Comparison of ENCODE assay signal across 20 cellular contexts in the genomic region with DNA sequence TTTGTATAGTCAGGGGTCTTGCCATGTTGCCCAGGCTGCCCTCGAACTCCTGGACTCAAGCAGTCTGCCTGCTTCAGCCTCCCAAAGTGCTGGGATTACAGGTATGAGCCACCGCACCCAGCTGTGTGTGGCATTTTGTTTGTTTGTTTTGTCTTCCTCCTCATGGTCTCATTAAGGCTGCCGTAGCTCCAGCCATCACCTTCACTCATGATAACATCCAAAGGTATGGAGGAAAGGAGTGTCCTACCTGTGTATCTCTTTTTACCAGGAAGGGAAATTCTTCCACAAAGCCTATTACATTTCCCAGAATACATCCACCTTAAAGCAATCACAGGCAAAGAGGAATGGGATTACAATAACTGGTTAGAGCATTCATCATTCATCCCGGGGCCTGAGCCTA. TPM values are rescaled to one million over a fixed set of nuclear protein-coding genes. Genes with fewer than 3 reads are reported as not detected.
DNase-seq lines count a peak whose midpoint lies in the region; ATAC-seq, FAIRE-seq and TF ChIP-seq lines count a peak whose summit lies in the region.
"Had no signal": no experiment of that assay in that cellular context is flagged by ENCODE, and none has a peak within 500 bp of the region (broad histone marks: within the 10 kb centered on the region; RNA-seq: fewer than 3 reads in every experiment).

No MANE protein-coding gene starts in this region.

- H3K9me3 Mint-ChIP-seq in activated naive CD8-positive, alpha-beta T cell treated with anti-CD3 and anti-CD28 coated beads, Interleukin-2, amount 50 U/mL, for 24 hours, result no peaks in the 10 kb centered on the region
- H3K9me3 Mint-ChIP-seq: CD4-positive, alpha-beta T cell had no signal

- no peaks in the 10 kb centered on the region for H3K79me2 ChIP-seq in K562 (ENCODE audit: control insufficient read depth, insufficient read depth, low read length)

- H3K4me1 Mint-ChIP-seq in activated naive CD8-positive, alpha-beta T cell treated with anti-CD3 and anti-CD28 coated beads, Interleukin-2, amount 50 U/mL, for 24 hours, result no peaks in the 10 kb centered on the region

- TF ChIP-seq CTCF in HEK293 (tag by site-specific recombination; IDR thresholded peaks at IDR 0.05) (no peak), K562 (IDR thresholded peaks at IDR 0.05 in 2 of 3, conservative IDR thresholded peaks at IDR 0.05 in 1 of 3; ENCODE audit: insufficient read depth in 2 of 3, low read depth in 1 of 3, low read length in 3 of 3) (no peak), esophagus muscularis mucosa (IDR thresholded peaks at IDR 0.05) (no peak)

- H3K4me3 ChIP-seq in HEK293 (ENCODE audit: low read depth, low read length) (no peak overlapping the region), K562 (no peak overlapping the region), esophagus muscularis mucosa (no peak overlapping the region)
- H3K4me3 ChIP-seq: A549; BLaER1 treated with 17β-estradiol and CSF1 and Interleukin-3, amounts not matched to agents 10 nM and 100 nM had no signal

- no peaks in the 10 kb centered on the region for H4K20me1 ChIP-seq in K562 (replicated peaks; ENCODE audit: control insufficient read depth, insufficient read depth, low read length)
- H4K20me1 ChIP-seq: BLaER1 treated with 17β-estradiol and CSF1 and Interleukin-3, amounts not matched to agents 10 nM and 100 nM had no signal

- in situ Hi-C loops in K562 (cut with MboI), result no loop called here

- no peak for ATAC-seq in K562
- ATAC-seq in activated naive CD8-positive, alpha-beta T cell treated with anti-CD3 and anti-CD28 coated beads, Interleukin-2, amount 50 U/mL, for 24 hours, result no peak
- ATAC-seq: A549; CD8-positive, alpha-beta T cell had no signal

- no peak overlapping the region for H3K4me2 ChIP-seq in K562 (ENCODE audit: insufficient read depth, low read length)
- H3K4me2 ChIP-seq: A549; BLaER1 treated with 17β-estradiol and CSF1 and Interleukin-3, amounts not matched to agents 10 nM and 100 nM had no signal

- FAIRE-seq in K562 (lab: Jason Lieb, UNC), result no peak
- FAIRE-seq: A549, D721Med, G401.6, GM12891, GM19239 had no signal

- H3K36me3 Mint-ChIP-seq in activated naive CD8-positive, alpha-beta T cell treated with anti-CD3 and anti-CD28 coated beads, Interleukin-2, amount 50 U/mL, for 24 hours (ENCODE audit: low read depth), result no peaks in the 10 kb centered on the region
- H3K36me3 Mint-ChIP-seq: CD8-positive, alpha-beta T cell had no signal

- POLR2A ChIA-PET in HEK293 (lab: Yijun Ruan, JAX), result no interaction called here
- POLR2A ChIA-PET in K562 (lab: Yijun Ruan, JAX), result interaction anchor here (0.5 kb wide), 1 partner anchor 1690 kb away, joined by 3 read pairs; no protein-coding TSS in a partner anchor

- DNase-seq in K562 (ENCODE audit: extremely low read depth in 1 of 4, low spot score in 3 of 4), result no peak
- DNase-seq in esophagus muscularis mucosa (ENCODE audit: extremely low spot score), result peak; percentile 70
- DNase-seq in T-helper 2 cell, result no peak
- DNase-seq in activated naive CD8-positive, alpha-beta T cell treated with anti-CD3 and anti-CD28 coated beads, Interleukin-2, amount 50 U/mL, for 24 hours, result no peak
- DNase-seq: AML-193; Caco-2; Calu3; CD4-positive, alpha-beta T cell; CD8-positive, alpha-beta T cell; GF-D8 had no signal

- no peak overlapping the region for H3K4me3 Mint-ChIP-seq in activated naive CD8-positive, alpha-beta T cell treated with anti-CD3 and anti-CD28 coated beads, Interleukin-2, amount 50 U/mL, for 24 hours
- H3K4me3 Mint-ChIP-seq: B cell; CD4-positive, alpha-beta T cell; CD8-positive, alpha-beta T cell had no signal

- H3K27me3 ChIP-seq in K562 (ENCODE audit: control insufficient read depth in 2 of 2, insufficient read depth in 2 of 2, low read length in 2 of 2) (peaks cover 34 to 56% of the 10 kb centered on the region in 2 experiments), esophagus muscularis mucosa (no peaks in the 10 kb centered on the region)
- H3K27me3 ChIP-seq: BLaER1 treated with 17β-estradiol and CSF1 and Interleukin-3, amounts not matched to agents 10 nM and 100 nM had no signal

- H3K36me3 ChIP-seq in HEK293 (ENCODE audit: control insufficient read depth in 2 of 2, insufficient read depth in 1 of 2, low read length in 2 of 2), result no peaks in the 10 kb centered on the region
- no peaks in the 10 kb centered on the region for H3K36me3 ChIP-seq in K562 (ENCODE audit: control insufficient read depth, insufficient read depth, low read length)
- H3K36me3 ChIP-seq in esophagus muscularis mucosa, result no peaks in the 10 kb centered on the region
- H3K36me3 ChIP-seq: BLaER1 treated with 17β-estradiol and CSF1 and Interleukin-3, amounts not matched to agents 10 nM and 100 nM had no signal

- no peak for TF ChIP-seq EP300 in K562 (IDR thresholded peaks at IDR 0.05; ENCODE audit: low read length)
- TF ChIP-seq EP300 in esophagus muscularis mucosa (IDR thresholded peaks at IDR 0.05), result no peak

- no peak overlapping the region for H3K9ac ChIP-seq in K562 (ENCODE audit: insufficient read depth in 1 of 2, low read depth in 2 of 2, low read length in 2 of 2)
- H3K9ac ChIP-seq: BLaER1 treated with 17β-estradiol and CSF1 and Interleukin-3, amounts not matched to agents 10 nM and 100 nM had no signal

- intact Hi-C loops in K562 (cut with micrococcal nuclease) (no loop called here), esophagus muscularis mucosa (cut with DNase I) (no loop called here)

- WGBS in K562 (ENCODE audit: insufficient coverage, low coverage, missing lambda C conversion rate), result 5% methylated on average over 4 of the region's 4 CpGs
- 88% methylated on average over 4 of the region's 4 CpGs for WGBS in esophagus muscularis mucosa

- H3K9me3 ChIP-seq in HEK293 (ENCODE audit: control insufficient read depth, insufficient read depth, low read depth, low read length) (no peaks in the 10 kb centered on the region), K562 (replicated peaks; ENCODE audit: control insufficient read depth, insufficient read depth, low read depth, low read length) (no peaks in the 10 kb centered on the region), esophagus muscularis mucosa (no peaks in the 10 kb centered on the region)
- H3K9me3 ChIP-seq: A549, Caco-2 had no signal

- no peak for TF ChIP-seq POLR2A in K562 (conservative IDR thresholded peaks at IDR 0.05)
- TF ChIP-seq POLR2A in esophagus muscularis mucosa (IDR thresholded peaks at IDR 0.05; ENCODE audit: low read depth), result no peak

- H3K27ac Mint-ChIP-seq in activated naive CD8-positive, alpha-beta T cell treated with anti-CD3 and anti-CD28 coated beads, Interleukin-2, amount 50 U/mL, for 24 hours, result no peak overlapping the region
- H3K27ac Mint-ChIP-seq: B cell; CD4-positive, alpha-beta T cell; CD8-positive, alpha-beta T cell had no signal

- H3K27me3 Mint-ChIP-seq in activated naive CD8-positive, alpha-beta T cell treated with anti-CD3 and anti-CD28 coated beads, Interleukin-2, amount 50 U/mL, for 24 hours, result no peaks in the 10 kb centered on the region

- no peak overlapping the region for H3K27ac ChIP-seq in HEK293 (ENCODE audit: extremely low read depth, low read depth, low read length)
- H3K27ac ChIP-seq in K562 (ENCODE audit: extremely low read depth, low read depth, low read length), result no peak overlapping the region
- H3K27ac ChIP-seq in esophagus muscularis mucosa (replicated peaks in 1 of 4), result no peak overlapping the region
- H3K27ac ChIP-seq: 22Rv1; A549; BLaER1 treated with 17β-estradiol and CSF1 and Interleukin-3, amounts not matched to agents 10 nM and 100 nM; C4-2B had no signal

- no peak overlapping the region for H2AFZ ChIP-seq in K562 (ENCODE audit: low read depth, low read length)

- no peaks in the 10 kb centered on the region for H3K9me1 ChIP-seq in K562 (ENCODE audit: control insufficient read depth, insufficient read depth, low read length)

- CTCF ChIA-PET in HEK293 (lab: Yijun Ruan, JAX) (interaction anchor here (0.6 to 1.5 kb wide), 2 partner anchors 9 to 26 kb away, joined by 3 to 4 read pairs; no protein-coding TSS in a partner anchor), K562 (lab: Yijun Ruan, JAX; ENCODE audit: low intra/inter-chr PET ratio) (no interaction called here)

- TF ChIP-seq RAD21 in K562 (CRISPR knock-in tag; conservative IDR thresholded peaks at IDR 0.05 in 1 of 2, IDR thresholded peaks at IDR 0.05 in 1 of 2), result no peak

- BruUV-seq in K562 (replicated peaks; lab: Mats Ljungman, UMichigan), result no TSS peak

- H3K4me1 ChIP-seq in HEK293 (ENCODE audit: control insufficient read depth, insufficient read depth, low read length) (no peaks in the 10 kb centered on the region), K562 (replicated peaks in 1 of 2; ENCODE audit: control insufficient read depth in 2 of 2, insufficient read depth in 2 of 2, low read length in 2 of 2) (no peaks in the 10 kb centered on the region), esophagus muscularis mucosa (no peaks in the 10 kb centered on the region)
- H3K4me1 ChIP-seq: BLaER1 treated with 17β-estradiol and CSF1 and Interleukin-3, amounts not matched to agents 10 nM and 100 nM; Caco-2 had no signal

RNA-seq across cellular contexts. Expression of a gene that starts 27.2 kb away (rescaled TPM):
- total RNA-seq in K562 (2011; cell fraction: chromatin; rRNA removed; ENCODE audit: low replicate concordance), result 4.0 and 5.9 TPM in 2 replicates
- total RNA-seq in K562 (2011; cell fraction: nucleolus; rRNA removed), result 3.3 and 3.8 TPM in 2 replicates
- 5.4 and 9.9 TPM in 2 replicates for total RNA-seq in K562 (2011; cell fraction: nucleoplasm; rRNA removed)
- total RNA-seq in K562 (2014; rRNA removed) (4.3 and 4.7 TPM in 2 replicates), K562 (2014; rRNA removed; fragmentation: Illumina TruSeq; extraction: Trizol) (6.3 and 8.2 TPM in 2 replicates), K562 (2015; rRNA removed; fragmentation: Illumina TruSeq; extraction: Trizol) (4.8 and 5.1 TPM in 2 replicates), K562 (2021) (6.2 and 6.7 TPM in 2 replicates), esophagus muscularis mucosa (10 to 100 TPM; 22.4 to 53.7 (median 33.7) TPM)
- polyA plus RNA-seq in K562 (2011; rRNA removed) (7.5 and 9.4 TPM in 2 replicates), K562 (2014; fragmentation: Illumina TruSeq; extraction: Trizol) (4.7 and 5.0 TPM in 2 replicates), K562 (2014; fragmentation: Nextera tagmentation; extraction: Ambion mirVana) (1 to 10 TPM; 1.8 to 2.6 TPM), K562 (2014; rRNA removed) (4.3 and 4.6 TPM in 2 replicates)
- 2.4 and 4.5 TPM in 2 replicates for polyA plus RNA-seq in K562 (2011; cell fraction: cytosol; rRNA removed)
- polyA plus RNA-seq in K562 (2011; cell fraction: nucleus; rRNA removed), result 5.6 and 7.6 TPM in 2 replicates
- polyA plus RNA-seq in K562 (2012), result 2.8 and 3.9 TPM in 2 replicates
- 13.6 and 13.9 TPM in 2 replicates for polyA minus RNA-seq in K562 (2011; rRNA and poly(A)+ RNA removed)
- 4.3 and 4.5 TPM in 2 replicates for polyA minus RNA-seq in K562 (2011; cell fraction: cytosol; rRNA and poly(A)+ RNA removed)
- 2.3 and 3.7 TPM in 2 replicates for polyA minus RNA-seq in K562 (2011; cell fraction: nucleus; rRNA and poly(A)+ RNA removed)

RNA-seq across cellular contexts. Expression of a gene that starts 39.4 kb away (rescaled TPM):
- total RNA-seq in K562 (2011; cell fraction: chromatin; rRNA removed; ENCODE audit: low replicate concordance), result 14.2 and 22.0 TPM in 2 replicates
- total RNA-seq in K562 (2011; cell fraction: nucleolus; rRNA removed), result 12.5 and 13.0 TPM in 2 replicates
- total RNA-seq in K562 (2011; cell fraction: nucleoplasm; rRNA removed), result 12.8 and 14.4 TPM in 2 replicates
- total RNA-seq in K562 (2014; rRNA removed), result 24.8 and 32.7 TPM in 2 replicates
- total RNA-seq in K562 (2014; rRNA removed; fragmentation: Illumina TruSeq; extraction: Trizol), result 27.8 and 31.7 TPM in 2 replicates
- 23.0 and 28.0 TPM in 2 replicates for total RNA-seq in K562 (2015; rRNA removed; fragmentation: Illumina TruSeq; extraction: Trizol)
- 21.8 and 22.4 TPM in 2 replicates for total RNA-seq in K562 (2021)
- polyA plus RNA-seq in K562 (2011; rRNA removed), result 24.7 and 31.6 TPM in 2 replicates
- 14.1 and 18.6 TPM in 2 replicates for polyA plus RNA-seq in K562 (2011; cell fraction: cytosol; rRNA removed)
- 11.9 and 12.1 TPM in 2 replicates for polyA plus RNA-seq in K562 (2011; cell fraction: nucleus; rRNA removed)
- polyA plus RNA-seq in K562 (2012), result 26.3 and 26.8 TPM in 2 replicates
- polyA plus RNA-seq in K562 (2014; fragmentation: Illumina TruSeq; extraction: Trizol), result 25.9 and 27.5 TPM in 2 replicates
- polyA plus RNA-seq in K562 (2014; fragmentation: Nextera tagmentation; extraction: Ambion mirVana), result 10 to 100 TPM; 26.5 to 40.7 TPM
- polyA plus RNA-seq in K562 (2014; rRNA removed), result 35.3 and 38.1 TPM in 2 replicates
- 46.1 and 48.1 TPM in 2 replicates for polyA minus RNA-seq in K562 (2011; rRNA and poly(A)+ RNA removed)
- polyA minus RNA-seq in K562 (2011; cell fraction: cytosol; rRNA and poly(A)+ RNA removed), result 19.7 and 23.8 TPM in 2 replicates
- 8.9 and 11.0 TPM in 2 replicates for polyA minus RNA-seq in K562 (2011; cell fraction: nucleus; rRNA and poly(A)+ RNA removed)
- total RNA-seq in esophagus muscularis mucosa, result 10 to 100 TPM; 14.1 to 22.7 (median 20.7) TPM
